In the genomic region with DNA sequence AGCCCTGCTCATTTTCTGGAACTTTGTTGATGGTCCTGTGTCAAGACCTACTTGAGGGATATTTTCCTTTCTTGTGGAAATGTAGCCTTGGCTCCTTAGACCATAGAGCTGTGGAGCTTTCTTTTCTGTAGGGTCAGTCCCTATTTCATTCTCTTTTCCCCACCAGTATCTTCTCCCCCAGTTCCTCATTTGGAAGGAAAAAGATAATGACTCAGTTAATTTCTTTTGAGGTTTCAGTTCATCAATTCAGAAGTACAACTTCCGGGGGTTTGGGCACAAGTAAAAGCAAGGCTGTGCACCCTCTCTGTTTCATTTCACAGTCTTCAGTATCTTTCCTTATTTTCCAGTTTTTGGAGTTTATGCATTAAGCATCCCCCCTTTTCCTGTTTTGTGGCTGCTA, we compare ENCODE assay signal across 9 cellular contexts.
A peak's percentile ranks its signal among the peaks of the same experiment; 100 is the strongest.
DNase-seq lines count a peak whose midpoint lies in the region; ATAC-seq and TF ChIP-seq lines count a peak whose summit lies in the region.
"Had no signal": no experiment of that assay in that cellular context is flagged by ENCODE, and none has a peak within 500 bp of the region (broad histone marks: within the 10 kb centered on the region; RNA-seq: fewer than 3 reads in every experiment).

No MANE protein-coding gene starts in this region.

- H3K4me1 ChIP-seq in thoracic aorta (ENCODE audit: control insufficient read depth in 1 of 2, low read depth in 2 of 2), result peaks cover 10 to 15% of the 10 kb centered on the region in 2 donors

- peak overlapping the region; percentile 97 for H3K27ac Mint-ChIP-seq in activated T-cell treated with anti-CD3 and anti-CD28 coated beads, Interleukin-2, amount 50 U/mL, for 72 hours
- H3K27ac Mint-ChIP-seq in activated CD4-positive, alpha-beta memory T cell treated with anti-CD3 and anti-CD28 coated beads, Interleukin-2, amount 10 ng/mL, durations not matched to agents 7 days and 5 days, result peak overlapping the region; percentile 89

- POLR2A ChIA-PET in activated CD4-positive, alpha-beta memory T cell treated with anti-CD3 and anti-CD28 coated beads, Interleukin-2, amount 10 ng/mL, durations not matched to agents 7 days and 5 days (lab: Charles Lee), result interaction anchor here (0.7 to 6.9 kb wide), 19 partner anchors 9 to 444 kb away, joined by 3 to 95 read pairs (median 4); a partner anchor contains a TSS

- H3K27me3 Mint-ChIP-seq in activated T-cell treated with anti-CD3 and anti-CD28 coated beads, Interleukin-2, amount 50 U/mL, for 72 hours (ENCODE audit: low read depth), result no peaks in the 10 kb centered on the region
- H3K27me3 Mint-ChIP-seq in activated CD4-positive, alpha-beta memory T cell treated with anti-CD3 and anti-CD28 coated beads, Interleukin-2, amount 10 ng/mL, durations not matched to agents 7 days and 5 days, result peaks cover 5% of the 10 kb centered on the region

- CTCF ChIA-PET in activated CD4-positive, alpha-beta memory T cell treated with anti-CD3 and anti-CD28 coated beads, Interleukin-2, amount 10 ng/mL, durations not matched to agents 7 days and 5 days (lab: Charles Lee), result interaction anchor here (1.0 to 3.4 kb wide), 10 partner anchors 10 to 233 kb away, joined by 3 to 21 read pairs (median 7); a partner anchor contains a TSS

- H3K4me3 Mint-ChIP-seq in activated T-cell treated with anti-CD3 and anti-CD28 coated beads, Interleukin-2, amount 50 U/mL, for 72 hours, result peak overlapping the region; percentile 54 to 81
- H3K4me3 Mint-ChIP-seq in activated CD4-positive, alpha-beta memory T cell treated with anti-CD3 and anti-CD28 coated beads, Interleukin-2, amount 10 ng/mL, durations not matched to agents 7 days and 5 days, result peak overlapping the region; percentile 85

- peaks cover 11 to 23% of the 10 kb centered on the region in 2 donors for H3K36me3 Mint-ChIP-seq in activated T-cell treated with anti-CD3 and anti-CD28 coated beads, Interleukin-2, amount 50 U/mL, for 72 hours (ENCODE audit: insufficient read depth in 2 of 2)
- H3K36me3 Mint-ChIP-seq in activated CD4-positive, alpha-beta memory T cell treated with anti-CD3 and anti-CD28 coated beads, Interleukin-2, amount 10 ng/mL, durations not matched to agents 7 days and 5 days (ENCODE audit: low read depth), result peaks cover 90% of the 10 kb centered on the region

- DNase-seq in activated T-cell treated with anti-CD3 and anti-CD28 coated beads, Interleukin-2, amount 50 U/mL, for 72 hours, result no peak
- no peak for DNase-seq in activated T-cell treated with anti-CD3 and anti-CD28 coated beads for 4 hours
- DNase-seq in activated CD4-positive, alpha-beta memory T cell treated with anti-CD3 and anti-CD28 coated beads, Interleukin-2, amount 10 ng/mL, durations not matched to agents 7 days and 5 days, result no peak
- DNase-seq in thoracic aorta (ENCODE audit: low spot score), result no peak
- DNase-seq in foreskin melanocyte, result no peak
- no peak for DNase-seq in islet precursor cell
- no peak for DNase-seq in mesenteric fat pad (ENCODE audit: low spot score)
- DNase-seq: NCI-H345 had no signal

- peaks cover 40% of the 10 kb centered on the region for H3K4me1 Mint-ChIP-seq in activated T-cell treated with anti-CD3 and anti-CD28 coated beads, Interleukin-2, amount 50 U/mL, for 72 hours (ENCODE audit: low read depth)
- H3K4me1 Mint-ChIP-seq in activated CD4-positive, alpha-beta memory T cell treated with anti-CD3 and anti-CD28 coated beads, Interleukin-2, amount 10 ng/mL, durations not matched to agents 7 days and 5 days, result peaks cover 68% of the 10 kb centered on the region

- peaks cover 13 to 16% of the 10 kb centered on the region in 2 donors for H3K9me3 Mint-ChIP-seq in activated T-cell treated with anti-CD3 and anti-CD28 coated beads, Interleukin-2, amount 50 U/mL, for 72 hours
- peaks cover 44% of the 10 kb centered on the region for H3K9me3 Mint-ChIP-seq in activated CD4-positive, alpha-beta memory T cell treated with anti-CD3 and anti-CD28 coated beads, Interleukin-2, amount 10 ng/mL, durations not matched to agents 7 days and 5 days

- TF ChIP-seq CTCF in thoracic aorta (IDR thresholded peaks at IDR 0.05), result no peak

- H3K4me3 ChIP-seq in thoracic aorta, result peak overlapping the region; percentile 34

- no peaks in the 10 kb centered on the region for H3K27me3 ChIP-seq in thoracic aorta (replicated peaks; ENCODE audit: insufficient read depth)

- ATAC-seq in activated T-cell treated with anti-CD3 and anti-CD28 coated beads, Interleukin-2, amount 50 U/mL, for 72 hours (replicated peaks in 1 of 2), result peak in 1 of 2 donors; percentile 37
- ATAC-seq in HG03159 (IDR thresholded peaks at IDR 0.05; ENCODE audit: unreplicated experiment) (peak; percentile 76), thoracic aorta (ENCODE audit: insufficient number of reproducible peaks, low FRiP score, low read depth) (no peak)

- no peaks in the 10 kb centered on the region for H3K36me3 ChIP-seq in thoracic aorta

- no peaks in the 10 kb centered on the region for H3K9me3 ChIP-seq in thoracic aorta

- H3K27ac ChIP-seq in thoracic aorta, result no peak overlapping the region
